1 cellular context compared by ENCODE assay signal in the genomic region with DNA sequence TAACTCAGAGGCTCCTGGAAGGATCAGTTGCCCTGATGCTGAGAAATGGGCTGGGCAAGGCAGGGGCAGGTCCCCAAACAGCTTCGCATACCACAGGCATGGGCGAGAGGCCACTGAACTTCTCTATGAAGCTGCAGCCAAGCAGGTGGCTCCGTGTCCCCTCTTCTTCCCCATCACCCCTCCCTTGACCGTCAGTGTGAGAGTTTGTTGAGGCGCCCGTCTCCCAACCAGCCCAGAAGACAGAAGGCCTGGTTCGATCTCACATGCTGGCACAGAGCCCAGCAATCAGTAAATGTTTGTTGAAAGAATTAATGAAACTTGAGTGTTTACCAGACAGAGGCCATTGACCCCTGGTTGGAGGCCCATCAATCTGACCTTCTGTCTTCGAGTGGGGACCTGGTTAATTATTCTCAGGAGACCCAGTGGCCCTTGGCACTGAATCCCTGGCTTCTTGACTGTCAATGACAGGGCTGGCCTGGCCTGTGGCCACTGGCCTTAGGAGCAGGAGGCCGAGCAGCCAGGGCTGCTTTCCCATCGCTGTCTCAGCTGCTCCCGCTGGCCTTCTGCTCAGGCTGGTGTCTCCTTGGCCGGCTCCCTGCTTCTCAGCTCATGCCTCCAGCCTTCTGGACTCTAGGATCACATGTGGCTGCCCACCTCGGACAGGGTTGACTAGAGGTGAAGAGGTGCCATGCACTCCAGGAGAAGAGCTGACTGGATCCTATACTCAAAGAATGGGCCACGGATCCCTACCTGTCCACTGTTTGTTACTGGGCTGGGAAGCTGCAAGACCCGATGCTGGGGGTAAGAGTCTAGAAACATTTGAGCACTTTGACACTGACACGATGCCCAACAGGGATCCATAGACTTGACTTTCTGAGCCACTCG.
TF ChIP-seq lines count a peak whose summit lies in the region.

No MANE protein-coding gene starts in this region.

TF ChIP-seq in HepG2, 621 proteins besides CTCF, POLR2A, EP300 and RAD21 (continued from another document and continues in another):
- TF ChIP-seq, protein P1, sequence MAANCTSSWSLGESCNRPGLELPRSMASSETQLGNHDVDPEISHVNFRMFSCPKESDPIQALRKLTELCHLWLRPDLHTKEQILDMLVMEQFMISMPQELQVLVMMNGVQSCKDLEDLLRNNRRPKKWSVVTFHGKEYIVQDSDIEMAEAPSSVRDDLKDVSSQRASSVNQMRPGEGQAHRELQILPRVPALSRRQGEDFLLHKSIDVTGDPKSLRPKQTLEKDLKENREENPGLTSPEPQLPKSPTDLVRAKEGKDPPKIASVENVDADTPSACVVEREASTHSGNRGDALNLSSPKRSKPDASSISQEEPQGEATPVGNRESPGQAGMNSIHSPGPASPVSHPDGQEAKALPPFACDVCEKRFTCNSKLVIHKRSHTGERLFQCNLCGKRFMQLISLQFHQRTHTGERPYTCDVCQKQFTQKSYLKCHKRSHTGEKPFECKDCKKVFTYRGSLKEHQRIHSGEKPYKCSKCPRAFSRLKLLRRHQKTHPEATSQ (CRISPR knock-in tag; IDR thresholded peaks at IDR 0.05; ENCODE audit: borderline replicate concordance): peak; percentile 100
- no peak for TF ChIP-seq NBN (conservative IDR thresholded peaks at IDR 0.05)
- TF ChIP-seq ZNF382 (CRISPR knock-in tag; IDR thresholded peaks at IDR 0.05; ENCODE audit: borderline replicate concordance): no peak
- peak; percentile 75 for TF ChIP-seq SOX13 (IDR thresholded peaks at IDR 0.05)
- TF ChIP-seq SOX13 (CRISPR knock-in tag; conservative IDR thresholded peaks at IDR 0.05 in 1 of 2, IDR thresholded peaks at IDR 0.05 in 1 of 2): peak in 1 of 2 experiments; percentile 92; a peak in 2 of 4 replicates
- TF ChIP-seq, protein P2, sequence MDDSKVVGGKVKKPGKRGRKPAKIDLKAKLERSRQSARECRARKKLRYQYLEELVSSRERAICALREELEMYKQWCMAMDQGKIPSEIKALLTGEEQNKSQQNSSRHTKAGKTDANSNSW (CRISPR knock-in tag; IDR thresholded peaks at IDR 0.05; ENCODE audit: borderline replicate concordance): no peak
- no peak for TF ChIP-seq SATB2 (CRISPR knock-in tag; IDR thresholded peaks at IDR 0.05)
- TF ChIP-seq AHR (CRISPR knock-in tag; IDR thresholded peaks at IDR 0.05): no peak
- TF ChIP-seq, protein P3, sequence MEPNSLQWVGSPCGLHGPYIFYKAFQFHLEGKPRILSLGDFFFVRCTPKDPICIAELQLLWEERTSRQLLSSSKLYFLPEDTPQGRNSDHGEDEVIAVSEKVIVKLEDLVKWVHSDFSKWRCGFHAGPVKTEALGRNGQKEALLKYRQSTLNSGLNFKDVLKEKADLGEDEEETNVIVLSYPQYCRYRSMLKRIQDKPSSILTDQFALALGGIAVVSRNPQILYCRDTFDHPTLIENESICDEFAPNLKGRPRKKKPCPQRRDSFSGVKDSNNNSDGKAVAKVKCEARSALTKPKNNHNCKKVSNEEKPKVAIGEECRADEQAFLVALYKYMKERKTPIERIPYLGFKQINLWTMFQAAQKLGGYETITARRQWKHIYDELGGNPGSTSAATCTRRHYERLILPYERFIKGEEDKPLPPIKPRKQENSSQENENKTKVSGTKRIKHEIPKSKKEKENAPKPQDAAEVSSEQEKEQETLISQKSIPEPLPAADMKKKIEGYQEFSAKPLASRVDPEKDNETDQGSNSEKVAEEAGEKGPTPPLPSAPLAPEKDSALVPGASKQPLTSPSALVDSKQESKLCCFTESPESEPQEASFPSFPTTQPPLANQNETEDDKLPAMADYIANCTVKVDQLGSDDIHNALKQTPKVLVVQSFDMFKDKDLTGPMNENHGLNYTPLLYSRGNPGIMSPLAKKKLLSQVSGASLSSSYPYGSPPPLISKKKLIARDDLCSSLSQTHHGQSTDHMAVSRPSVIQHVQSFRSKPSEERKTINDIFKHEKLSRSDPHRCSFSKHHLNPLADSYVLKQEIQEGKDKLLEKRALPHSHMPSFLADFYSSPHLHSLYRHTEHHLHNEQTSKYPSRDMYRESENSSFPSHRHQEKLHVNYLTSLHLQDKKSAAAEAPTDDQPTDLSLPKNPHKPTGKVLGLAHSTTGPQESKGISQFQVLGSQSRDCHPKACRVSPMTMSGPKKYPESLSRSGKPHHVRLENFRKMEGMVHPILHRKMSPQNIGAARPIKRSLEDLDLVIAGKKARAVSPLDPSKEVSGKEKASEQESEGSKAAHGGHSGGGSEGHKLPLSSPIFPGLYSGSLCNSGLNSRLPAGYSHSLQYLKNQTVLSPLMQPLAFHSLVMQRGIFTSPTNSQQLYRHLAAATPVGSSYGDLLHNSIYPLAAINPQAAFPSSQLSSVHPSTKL (CRISPR knock-in tag; IDR thresholded peaks at IDR 0.05): peak; percentile 98
- TF ChIP-seq ESRRA (CRISPR knock-in tag; IDR thresholded peaks at IDR 0.05; ENCODE audit: low read depth): 0 out of 2 replicates have a peak, but pooled peaks have one; percentile 24
- peak; percentile 40; the same call in 1 of the 2 replicates for TF ChIP-seq TBX3 (IDR thresholded peaks at IDR 0.05; ENCODE audit: borderline replicate concordance)
- peak; percentile 98 for TF ChIP-seq TBX2 (CRISPR knock-in tag; IDR thresholded peaks at IDR 0.05; ENCODE audit: borderline replicate concordance)
- TF ChIP-seq, protein P4, sequence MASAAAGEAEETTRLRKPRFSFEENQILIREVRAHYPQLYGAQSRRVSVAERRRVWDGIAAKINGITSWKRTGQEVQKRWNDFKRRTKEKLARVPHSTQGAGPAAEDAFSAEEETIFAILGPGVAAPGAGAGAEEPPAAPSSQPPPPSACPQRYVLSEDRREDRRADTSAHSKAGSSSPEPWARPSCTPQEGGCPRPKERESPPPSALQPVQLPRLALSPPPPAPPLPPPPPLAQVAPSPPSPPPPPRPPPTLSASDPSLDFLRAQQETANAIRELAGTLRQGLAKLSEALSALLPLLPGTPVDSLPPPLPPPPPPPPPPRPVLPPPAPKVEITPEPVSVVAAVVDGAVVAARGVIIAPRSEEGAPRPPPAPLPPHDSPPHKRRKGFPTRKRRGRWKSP (CRISPR knock-in tag; IDR thresholded peaks at IDR 0.05): 0 out of 2 replicates have a peak, but pooled peaks have one; percentile 64
- TF ChIP-seq, protein P5, sequence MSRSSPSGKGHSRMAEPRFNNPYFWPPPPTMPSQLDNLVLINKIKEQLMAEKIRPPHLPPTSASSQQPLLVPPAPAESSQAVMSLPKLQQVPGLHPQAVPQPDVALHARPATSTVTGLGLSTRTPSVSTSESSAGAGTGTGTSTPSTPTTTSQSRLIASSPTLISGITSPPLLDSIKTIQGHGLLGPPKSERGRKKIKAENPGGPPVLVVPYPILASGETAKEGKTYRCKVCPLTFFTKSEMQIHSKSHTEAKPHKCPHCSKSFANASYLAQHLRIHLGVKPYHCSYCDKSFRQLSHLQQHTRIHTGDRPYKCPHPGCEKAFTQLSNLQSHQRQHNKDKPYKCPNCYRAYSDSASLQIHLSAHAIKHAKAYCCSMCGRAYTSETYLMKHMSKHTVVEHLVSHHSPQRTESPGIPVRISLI (CRISPR knock-in tag; IDR thresholded peaks at IDR 0.05; ENCODE audit: borderline replicate concordance): no peak
- no peak for TF ChIP-seq ZNF589 (CRISPR knock-in tag; conservative IDR thresholded peaks at IDR 0.05)
- TF ChIP-seq SMAD9 (CRISPR knock-in tag; IDR thresholded peaks at IDR 0.05): no peak
- peak; percentile 92 for TF ChIP-seq HOXA5 (CRISPR knock-in tag; IDR thresholded peaks at IDR 0.05)
- TF ChIP-seq EED (CRISPR knock-in tag; IDR thresholded peaks at IDR 0.05): 0 out of 2 replicates have a peak, but pooled peaks have one; percentile 49
- TF ChIP-seq, protein P6, sequence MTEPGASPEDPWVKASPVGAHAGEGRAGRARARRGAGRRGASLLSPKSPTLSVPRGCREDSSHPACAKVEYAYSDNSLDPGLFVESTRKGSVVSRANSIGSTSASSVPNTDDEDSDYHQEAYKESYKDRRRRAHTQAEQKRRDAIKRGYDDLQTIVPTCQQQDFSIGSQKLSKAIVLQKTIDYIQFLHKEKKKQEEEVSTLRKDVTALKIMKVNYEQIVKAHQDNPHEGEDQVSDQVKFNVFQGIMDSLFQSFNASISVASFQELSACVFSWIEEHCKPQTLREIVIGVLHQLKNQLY (CRISPR knock-in tag; IDR thresholded peaks at IDR 0.05): peak; percentile 76
- no peak for TF ChIP-seq ZNF569 (CRISPR knock-in tag; IDR thresholded peaks at IDR 0.05; ENCODE audit: borderline replicate concordance)
- TF ChIP-seq MIXL1 (CRISPR knock-in tag; IDR thresholded peaks at IDR 0.05): peak; percentile 99
- TF ChIP-seq, protein P7, sequence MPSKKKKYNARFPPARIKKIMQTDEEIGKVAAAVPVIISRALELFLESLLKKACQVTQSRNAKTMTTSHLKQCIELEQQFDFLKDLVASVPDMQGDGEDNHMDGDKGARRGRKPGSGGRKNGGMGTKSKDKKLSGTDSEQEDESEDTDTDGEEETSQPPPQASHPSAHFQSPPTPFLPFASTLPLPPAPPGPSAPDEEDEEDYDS (CRISPR knock-in tag; IDR thresholded peaks at IDR 0.05): peak; percentile 32; the same call in 1 of the 2 replicates
- TF ChIP-seq, protein P8, sequence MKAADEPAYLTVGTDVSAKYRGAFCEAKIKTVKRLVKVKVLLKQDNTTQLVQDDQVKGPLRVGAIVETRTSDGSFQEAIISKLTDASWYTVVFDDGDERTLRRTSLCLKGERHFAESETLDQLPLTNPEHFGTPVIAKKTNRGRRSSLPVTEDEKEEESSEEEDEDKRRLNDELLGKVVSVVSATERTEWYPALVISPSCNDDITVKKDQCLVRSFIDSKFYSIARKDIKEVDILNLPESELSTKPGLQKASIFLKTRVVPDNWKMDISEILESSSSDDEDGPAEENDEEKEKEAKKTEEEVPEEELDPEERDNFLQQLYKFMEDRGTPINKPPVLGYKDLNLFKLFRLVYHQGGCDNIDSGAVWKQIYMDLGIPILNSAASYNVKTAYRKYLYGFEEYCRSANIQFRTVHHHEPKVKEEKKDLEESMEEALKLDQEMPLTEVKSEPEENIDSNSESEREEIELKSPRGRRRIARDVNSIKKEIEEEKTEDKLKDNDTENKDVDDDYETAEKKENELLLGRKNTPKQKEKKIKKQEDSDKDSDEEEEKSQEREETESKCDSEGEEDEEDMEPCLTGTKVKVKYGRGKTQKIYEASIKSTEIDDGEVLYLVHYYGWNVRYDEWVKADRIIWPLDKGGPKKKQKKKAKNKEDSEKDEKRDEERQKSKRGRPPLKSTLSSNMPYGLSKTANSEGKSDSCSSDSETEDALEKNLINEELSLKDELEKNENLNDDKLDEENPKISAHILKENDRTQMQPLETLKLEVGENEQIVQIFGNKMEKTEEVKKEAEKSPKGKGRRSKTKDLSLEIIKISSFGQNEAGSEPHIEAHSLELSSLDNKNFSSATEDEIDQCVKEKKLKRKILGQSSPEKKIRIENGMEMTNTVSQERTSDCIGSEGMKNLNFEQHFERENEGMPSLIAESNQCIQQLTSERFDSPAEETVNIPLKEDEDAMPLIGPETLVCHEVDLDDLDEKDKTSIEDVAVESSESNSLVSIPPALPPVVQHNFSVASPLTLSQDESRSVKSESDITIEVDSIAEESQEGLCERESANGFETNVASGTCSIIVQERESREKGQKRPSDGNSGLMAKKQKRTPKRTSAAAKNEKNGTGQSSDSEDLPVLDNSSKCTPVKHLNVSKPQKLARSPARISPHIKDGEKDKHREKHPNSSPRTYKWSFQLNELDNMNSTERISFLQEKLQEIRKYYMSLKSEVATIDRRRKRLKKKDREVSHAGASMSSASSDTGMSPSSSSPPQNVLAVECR (CRISPR knock-in tag; IDR thresholded peaks at IDR 0.05; ENCODE audit: borderline replicate concordance): peak; percentile 52; the same call in 1 of the 2 replicates
- TF ChIP-seq, protein P9, sequence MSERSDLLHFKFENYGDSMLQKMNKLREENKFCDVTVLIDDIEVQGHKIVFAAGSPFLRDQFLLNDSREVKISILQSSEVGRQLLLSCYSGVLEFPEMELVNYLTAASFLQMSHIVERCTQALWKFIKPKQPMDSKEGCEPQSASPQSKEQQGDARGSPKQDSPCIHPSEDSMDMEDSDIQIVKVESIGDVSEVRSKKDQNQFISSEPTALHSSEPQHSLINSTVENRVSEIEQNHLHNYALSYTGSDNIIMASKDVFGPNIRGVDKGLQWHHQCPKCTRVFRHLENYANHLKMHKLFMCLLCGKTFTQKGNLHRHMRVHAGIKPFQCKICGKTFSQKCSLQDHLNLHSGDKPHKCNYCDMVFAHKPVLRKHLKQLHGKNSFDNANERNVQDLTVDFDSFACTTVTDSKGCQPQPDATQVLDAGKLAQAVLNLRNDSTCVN (CRISPR knock-in tag; IDR thresholded peaks at IDR 0.05; ENCODE audit: borderline replicate concordance): peak; percentile 39; the same call in 1 of the 2 replicates
- peak; percentile 71; the same call in 1 of the 2 replicates for TF ChIP-seq KDM3A (CRISPR knock-in tag; IDR thresholded peaks at IDR 0.05; ENCODE audit: low read depth)
- TF ChIP-seq, protein P10, sequence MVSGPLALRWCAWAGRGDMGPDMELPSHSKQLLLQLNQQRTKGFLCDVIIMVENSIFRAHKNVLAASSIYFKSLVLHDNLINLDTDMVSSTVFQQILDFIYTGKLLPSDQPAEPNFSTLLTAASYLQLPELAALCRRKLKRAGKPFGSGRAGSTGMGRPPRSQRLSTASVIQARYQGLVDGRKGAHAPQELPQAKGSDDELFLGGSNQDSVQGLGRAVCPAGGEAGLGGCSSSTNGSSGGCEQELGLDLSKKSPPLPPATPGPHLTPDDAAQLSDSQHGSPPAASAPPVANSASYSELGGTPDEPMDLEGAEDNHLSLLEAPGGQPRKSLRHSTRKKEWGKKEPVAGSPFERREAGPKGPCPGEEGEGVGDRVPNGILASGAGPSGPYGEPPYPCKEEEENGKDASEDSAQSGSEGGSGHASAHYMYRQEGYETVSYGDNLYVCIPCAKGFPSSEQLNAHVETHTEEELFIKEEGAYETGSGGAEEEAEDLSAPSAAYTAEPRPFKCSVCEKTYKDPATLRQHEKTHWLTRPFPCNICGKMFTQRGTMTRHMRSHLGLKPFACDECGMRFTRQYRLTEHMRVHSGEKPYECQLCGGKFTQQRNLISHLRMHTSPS (CRISPR knock-in tag; IDR thresholded peaks at IDR 0.05; ENCODE audit: low read depth): peak; percentile 63; the same call in 1 of the 2 replicates
- no peak for TF ChIP-seq ZC3H4 (CRISPR knock-in tag; IDR thresholded peaks at IDR 0.05; ENCODE audit: borderline replicate concordance)
- TF ChIP-seq NCOA5 (CRISPR knock-in tag; IDR thresholded peaks at IDR 0.05): no peak
- no peak for TF ChIP-seq KMT2B (CRISPR knock-in tag; IDR thresholded peaks at IDR 0.05)
- TF ChIP-seq ZNF713 (CRISPR knock-in tag; IDR thresholded peaks at IDR 0.05): no peak
- TF ChIP-seq, protein P11, sequence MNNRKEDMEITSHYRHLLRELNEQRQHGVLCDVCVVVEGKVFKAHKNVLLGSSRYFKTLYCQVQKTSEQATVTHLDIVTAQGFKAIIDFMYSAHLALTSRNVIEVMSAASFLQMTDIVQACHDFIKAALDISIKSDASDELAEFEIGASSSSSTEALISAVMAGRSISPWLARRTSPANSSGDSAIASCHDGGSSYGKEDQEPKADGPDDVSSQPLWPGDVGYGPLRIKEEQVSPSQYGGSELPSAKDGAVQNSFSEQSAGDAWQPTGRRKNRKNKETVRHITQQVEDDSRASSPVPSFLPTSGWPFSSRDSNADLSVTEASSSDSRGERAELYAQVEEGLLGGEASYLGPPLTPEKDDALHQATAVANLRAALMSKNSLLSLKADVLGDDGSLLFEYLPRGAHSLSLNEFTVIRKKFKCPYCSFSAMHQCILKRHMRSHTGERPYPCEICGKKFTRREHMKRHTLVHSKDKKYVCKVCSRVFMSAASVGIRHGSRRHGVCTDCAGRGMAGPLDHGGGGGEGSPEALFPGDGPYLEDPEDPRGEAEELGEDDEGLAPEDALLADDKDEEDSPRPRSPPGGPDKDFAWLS (CRISPR knock-in tag; IDR thresholded peaks at IDR 0.05; ENCODE audit: borderline replicate concordance): no peak
- 0 out of 2 replicates have a peak, but pooled peaks have one; percentile 43 for TF ChIP-seq BORCS8-MEF2B (CRISPR knock-in tag; IDR thresholded peaks at IDR 0.05)
- no peak for TF ChIP-seq NONO (IDR thresholded peaks at IDR 0.05)
- TF ChIP-seq NONO (CRISPR knock-in tag; conservative IDR thresholded peaks at IDR 0.05): peak; percentile 83; the same call in 1 of the 2 replicates
- peak; percentile 100 for TF ChIP-seq RXRA (CRISPR knock-in tag; IDR thresholded peaks at IDR 0.05)
- peak; percentile 89; the same call in 1 of the 2 replicates for TF ChIP-seq REPIN1 (CRISPR knock-in tag; IDR thresholded peaks at IDR 0.05; ENCODE audit: borderline replicate concordance, low read depth)
- TF ChIP-seq ZBTB1 (CRISPR knock-in tag; IDR thresholded peaks at IDR 0.05; ENCODE audit: borderline replicate concordance): no peak
